In the genomic region with DNA sequence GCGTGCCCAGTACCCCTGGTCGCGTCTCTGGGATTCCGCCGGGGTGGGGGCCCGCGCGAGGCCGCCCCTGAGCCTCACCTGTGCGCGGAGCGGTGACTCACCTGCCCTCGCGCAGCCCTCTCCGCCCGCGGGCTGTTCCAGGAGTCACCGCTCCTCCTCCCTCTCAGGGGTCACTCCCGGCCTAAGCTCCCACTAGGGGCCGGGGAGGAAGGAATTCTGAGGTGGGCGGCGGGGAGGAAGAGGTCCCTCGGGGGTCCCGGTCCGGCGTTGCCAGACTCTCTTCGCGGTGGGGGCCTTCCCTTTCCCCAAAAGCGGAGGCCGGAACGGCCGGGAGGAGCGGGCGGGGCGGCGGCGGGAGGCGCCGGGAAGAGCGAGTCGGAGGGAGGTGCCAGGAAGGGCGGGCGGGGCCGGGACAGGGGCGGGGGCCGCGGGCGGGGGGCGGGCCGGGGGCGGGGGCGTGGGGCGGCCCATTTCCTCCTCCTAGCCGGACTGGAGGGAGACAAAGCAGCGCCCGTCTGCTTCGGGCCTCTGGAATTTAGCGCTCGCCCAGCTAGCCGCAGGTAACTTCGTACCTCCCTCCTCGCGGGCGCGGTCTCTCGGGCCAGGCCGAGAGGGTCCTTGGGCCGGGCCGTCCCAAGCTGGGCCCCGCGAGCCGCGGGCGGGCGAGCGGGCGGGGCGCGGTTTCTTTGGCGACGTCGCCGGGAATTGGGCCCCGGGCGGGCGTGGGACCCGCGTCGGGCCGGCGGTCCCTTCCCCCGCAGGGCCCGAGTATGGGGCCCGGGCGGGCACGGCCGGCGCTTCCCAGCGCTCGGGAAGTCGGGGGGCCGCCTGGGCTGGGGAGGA, we compare ENCODE assay signal across 1 cellular context.
TF ChIP-seq lines count a peak whose summit lies in the region.

A gene with protein sequence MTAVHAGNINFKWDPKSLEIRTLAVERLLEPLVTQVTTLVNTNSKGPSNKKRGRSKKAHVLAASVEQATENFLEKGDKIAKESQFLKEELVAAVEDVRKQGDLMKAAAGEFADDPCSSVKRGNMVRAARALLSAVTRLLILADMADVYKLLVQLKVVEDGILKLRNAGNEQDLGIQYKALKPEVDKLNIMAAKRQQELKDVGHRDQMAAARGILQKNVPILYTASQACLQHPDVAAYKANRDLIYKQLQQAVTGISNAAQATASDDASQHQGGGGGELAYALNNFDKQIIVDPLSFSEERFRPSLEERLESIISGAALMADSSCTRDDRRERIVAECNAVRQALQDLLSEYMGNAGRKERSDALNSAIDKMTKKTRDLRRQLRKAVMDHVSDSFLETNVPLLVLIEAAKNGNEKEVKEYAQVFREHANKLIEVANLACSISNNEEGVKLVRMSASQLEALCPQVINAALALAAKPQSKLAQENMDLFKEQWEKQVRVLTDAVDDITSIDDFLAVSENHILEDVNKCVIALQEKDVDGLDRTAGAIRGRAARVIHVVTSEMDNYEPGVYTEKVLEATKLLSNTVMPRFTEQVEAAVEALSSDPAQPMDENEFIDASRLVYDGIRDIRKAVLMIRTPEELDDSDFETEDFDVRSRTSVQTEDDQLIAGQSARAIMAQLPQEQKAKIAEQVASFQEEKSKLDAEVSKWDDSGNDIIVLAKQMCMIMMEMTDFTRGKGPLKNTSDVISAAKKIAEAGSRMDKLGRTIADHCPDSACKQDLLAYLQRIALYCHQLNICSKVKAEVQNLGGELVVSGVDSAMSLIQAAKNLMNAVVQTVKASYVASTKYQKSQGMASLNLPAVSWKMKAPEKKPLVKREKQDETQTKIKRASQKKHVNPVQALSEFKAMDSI (plus strand): TSS at position 475 of the 843 bp plus-strand sequence. CDS start 28,500 bp downstream, outside the sequence.

TF ChIP-seq in HepG2, 621 proteins besides CTCF, POLR2A, EP300 and RAD21 (continued from another document and continues in another):
- TF ChIP-seq ZBTB44 (CRISPR knock-in tag; IDR thresholded peaks at IDR 0.05) (no peak), CBX2 (IDR thresholded peaks at IDR 0.05; ENCODE audit: low read depth, low read length) (no peak), CBX2 (CRISPR knock-in tag; IDR thresholded peaks at IDR 0.05; ENCODE audit: low read depth) (no peak), ZNF790 (CRISPR knock-in tag; IDR thresholded peaks at IDR 0.05; ENCODE audit: borderline replicate concordance) (0 out of 2 replicates have a peak, but pooled peaks have one; percentile 22), ZGPAT (CRISPR knock-in tag; IDR thresholded peaks at IDR 0.05) (0 out of 2 replicates have a peak, but pooled peaks have one; percentile 18), DMAP1 (CRISPR knock-in tag; IDR thresholded peaks at IDR 0.05) (peak; percentile 62; the same call in 1 of the 2 replicates), HES4 (CRISPR knock-in tag; IDR thresholded peaks at IDR 0.05; ENCODE audit: borderline replicate concordance) (0 out of 2 replicates have a peak, but pooled peaks have one; percentile 20), DR1 (CRISPR knock-in tag; IDR thresholded peaks at IDR 0.05) (peak; percentile 30; the same call in 1 of the 2 replicates), LCORL (IDR thresholded peaks at IDR 0.05) (no peak), LCORL (CRISPR knock-in tag; IDR thresholded peaks at IDR 0.05) (peak; percentile 68), GATAD2A (CRISPR knock-in tag; IDR thresholded peaks at IDR 0.05) (0 out of 2 replicates have a peak, but pooled peaks have one; percentile 55), ZNF317 (CRISPR knock-in tag; IDR thresholded peaks at IDR 0.05) (peak; percentile 65; the same call in 1 of the 2 replicates), ZNF747 (CRISPR knock-in tag; IDR thresholded peaks at IDR 0.05; ENCODE audit: borderline replicate concordance) (0 out of 2 replicates have a peak, but pooled peaks have one; percentile 18), JUN (CRISPR knock-in tag; IDR thresholded peaks at IDR 0.05) (peak; percentile 62; the same call in 1 of the 2 replicates), MED8 (CRISPR knock-in tag; IDR thresholded peaks at IDR 0.05; ENCODE audit: insufficient replicate concordance) (peak; percentile 33), TBX3 (IDR thresholded peaks at IDR 0.05; ENCODE audit: borderline replicate concordance) (peak; percentile 80), SALL2 (CRISPR knock-in tag; IDR thresholded peaks at IDR 0.05) (0 out of 2 replicates have a peak, but pooled peaks have one; percentile 16), KDM5A (IDR thresholded peaks at IDR 0.05; ENCODE audit: borderline replicate concordance, low read length) (peak; percentile 99), ZNF770 (CRISPR knock-in tag; IDR thresholded peaks at IDR 0.05) (peak; percentile 4; the same call in 1 of the 2 replicates), CENPX (CRISPR knock-in tag; IDR thresholded peaks at IDR 0.05) (no peak), FOSL2 (CRISPR knock-in tag; IDR thresholded peaks at IDR 0.05) (peak; percentile 96)
- TF ChIP-seq, protein P1, sequence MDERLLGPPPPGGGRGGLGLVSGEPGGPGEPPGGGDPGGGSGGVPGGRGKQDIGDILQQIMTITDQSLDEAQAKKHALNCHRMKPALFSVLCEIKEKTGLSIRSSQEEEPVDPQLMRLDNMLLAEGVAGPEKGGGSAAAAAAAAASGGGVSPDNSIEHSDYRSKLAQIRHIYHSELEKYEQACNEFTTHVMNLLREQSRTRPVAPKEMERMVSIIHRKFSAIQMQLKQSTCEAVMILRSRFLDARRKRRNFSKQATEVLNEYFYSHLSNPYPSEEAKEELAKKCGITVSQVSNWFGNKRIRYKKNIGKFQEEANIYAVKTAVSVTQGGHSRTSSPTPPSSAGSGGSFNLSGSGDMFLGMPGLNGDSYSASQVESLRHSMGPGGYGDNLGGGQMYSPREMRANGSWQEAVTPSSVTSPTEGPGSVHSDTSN (CRISPR knock-in tag; IDR thresholded peaks at IDR 0.05), result no peak
- TF ChIP-seq, protein P2, sequence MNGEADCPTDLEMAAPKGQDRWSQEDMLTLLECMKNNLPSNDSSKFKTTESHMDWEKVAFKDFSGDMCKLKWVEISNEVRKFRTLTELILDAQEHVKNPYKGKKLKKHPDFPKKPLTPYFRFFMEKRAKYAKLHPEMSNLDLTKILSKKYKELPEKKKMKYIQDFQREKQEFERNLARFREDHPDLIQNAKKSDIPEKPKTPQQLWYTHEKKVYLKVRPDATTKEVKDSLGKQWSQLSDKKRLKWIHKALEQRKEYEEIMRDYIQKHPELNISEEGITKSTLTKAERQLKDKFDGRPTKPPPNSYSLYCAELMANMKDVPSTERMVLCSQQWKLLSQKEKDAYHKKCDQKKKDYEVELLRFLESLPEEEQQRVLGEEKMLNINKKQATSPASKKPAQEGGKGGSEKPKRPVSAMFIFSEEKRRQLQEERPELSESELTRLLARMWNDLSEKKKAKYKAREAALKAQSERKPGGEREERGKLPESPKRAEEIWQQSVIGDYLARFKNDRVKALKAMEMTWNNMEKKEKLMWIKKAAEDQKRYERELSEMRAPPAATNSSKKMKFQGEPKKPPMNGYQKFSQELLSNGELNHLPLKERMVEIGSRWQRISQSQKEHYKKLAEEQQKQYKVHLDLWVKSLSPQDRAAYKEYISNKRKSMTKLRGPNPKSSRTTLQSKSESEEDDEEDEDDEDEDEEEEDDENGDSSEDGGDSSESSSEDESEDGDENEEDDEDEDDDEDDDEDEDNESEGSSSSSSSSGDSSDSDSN (CRISPR knock-in tag; IDR thresholded peaks at IDR 0.05), result peak; percentile 31; the same call in 1 of the 2 replicates
- TF ChIP-seq, protein P3, sequence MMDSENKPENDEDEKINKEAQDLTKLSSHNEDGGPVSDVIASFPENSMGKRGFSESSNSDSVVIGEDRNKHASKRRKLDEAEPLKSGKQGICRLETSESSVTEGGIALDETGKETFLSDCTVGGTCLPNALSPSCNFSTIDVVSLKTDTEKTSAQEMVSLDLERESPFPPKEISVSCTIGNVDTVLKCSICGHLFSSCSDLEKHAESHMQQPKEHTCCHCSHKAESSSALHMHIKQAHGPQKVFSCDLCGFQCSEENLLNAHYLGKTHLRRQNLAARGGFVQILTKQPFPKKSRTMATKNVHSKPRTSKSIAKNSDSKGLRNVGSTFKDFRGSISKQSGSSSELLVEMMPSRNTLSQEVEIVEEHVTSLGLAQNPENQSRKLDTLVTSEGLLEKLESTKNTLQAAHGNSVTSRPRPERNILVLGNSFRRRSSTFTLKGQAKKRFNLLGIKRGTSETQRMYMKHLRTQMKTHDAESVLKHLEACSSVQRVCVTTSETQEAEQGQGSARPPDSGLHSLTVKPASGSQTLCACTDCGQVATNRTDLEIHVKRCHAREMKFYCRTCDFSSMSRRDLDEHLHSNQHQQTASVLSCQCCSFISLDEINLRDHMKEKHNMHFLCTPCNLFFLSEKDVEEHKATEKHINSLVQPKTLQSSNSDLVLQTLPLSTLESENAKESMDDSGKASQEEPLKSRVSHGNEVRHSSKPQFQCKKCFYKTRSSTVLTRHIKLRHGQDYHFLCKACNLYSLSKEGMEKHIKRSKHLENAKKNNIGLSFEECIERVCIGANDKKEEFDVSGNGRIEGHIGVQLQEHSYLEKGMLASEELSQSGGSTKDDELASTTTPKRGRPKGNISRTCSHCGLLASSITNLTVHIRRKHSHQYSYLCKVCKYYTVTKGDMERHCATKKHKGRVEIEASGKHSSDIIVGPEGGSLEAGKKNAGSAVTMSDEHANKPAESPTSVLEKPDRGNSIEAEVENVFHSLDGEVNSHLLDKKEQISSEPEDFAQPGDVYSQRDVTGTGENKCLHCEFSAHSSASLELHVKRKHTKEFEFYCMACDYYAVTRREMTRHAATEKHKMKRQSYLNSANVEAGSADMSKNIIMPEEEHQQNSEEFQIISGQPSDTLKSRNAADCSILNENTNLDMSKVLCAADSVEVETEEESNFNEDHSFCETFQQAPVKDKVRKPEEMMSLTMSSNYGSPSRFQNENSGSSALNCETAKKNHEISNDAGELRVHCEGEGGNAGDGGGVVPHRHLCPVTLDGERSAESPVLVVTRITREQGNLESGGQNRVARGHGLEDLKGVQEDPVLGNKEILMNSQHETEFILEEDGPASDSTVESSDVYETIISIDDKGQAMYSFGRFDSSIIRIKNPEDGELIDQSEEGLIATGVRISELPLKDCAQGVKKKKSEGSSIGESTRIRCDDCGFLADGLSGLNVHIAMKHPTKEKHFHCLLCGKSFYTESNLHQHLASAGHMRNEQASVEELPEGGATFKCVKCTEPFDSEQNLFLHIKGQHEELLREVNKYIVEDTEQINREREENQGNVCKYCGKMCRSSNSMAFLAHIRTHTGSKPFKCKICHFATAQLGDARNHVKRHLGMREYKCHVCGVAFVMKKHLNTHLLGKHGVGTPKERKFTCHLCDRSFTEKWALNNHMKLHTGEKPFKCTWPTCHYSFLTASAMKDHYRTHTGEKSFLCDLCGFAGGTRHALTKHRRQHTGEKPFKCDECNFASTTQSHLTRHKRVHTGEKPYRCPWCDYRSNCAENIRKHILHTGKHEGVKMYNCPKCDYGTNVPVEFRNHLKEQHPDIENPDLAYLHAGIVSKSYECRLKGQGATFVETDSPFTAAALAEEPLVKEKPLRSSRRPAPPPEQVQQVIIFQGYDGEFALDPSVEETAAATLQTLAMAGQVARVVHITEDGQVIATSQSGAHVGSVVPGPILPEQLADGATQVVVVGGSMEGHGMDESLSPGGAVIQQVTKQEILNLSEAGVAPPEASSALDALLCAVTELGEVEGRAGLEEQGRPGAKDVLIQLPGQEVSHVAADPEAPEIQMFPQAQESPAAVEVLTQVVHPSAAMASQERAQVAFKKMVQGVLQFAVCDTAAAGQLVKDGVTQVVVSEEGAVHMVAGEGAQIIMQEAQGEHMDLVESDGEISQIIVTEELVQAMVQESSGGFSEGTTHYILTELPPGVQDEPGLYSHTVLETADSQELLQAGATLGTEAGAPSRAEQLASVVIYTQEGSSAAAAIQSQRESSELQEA (CRISPR knock-in tag; IDR thresholded peaks at IDR 0.05; ENCODE audit: not compliant biosample characterization), result peak; percentile 34
- TF ChIP-seq, protein P4, sequence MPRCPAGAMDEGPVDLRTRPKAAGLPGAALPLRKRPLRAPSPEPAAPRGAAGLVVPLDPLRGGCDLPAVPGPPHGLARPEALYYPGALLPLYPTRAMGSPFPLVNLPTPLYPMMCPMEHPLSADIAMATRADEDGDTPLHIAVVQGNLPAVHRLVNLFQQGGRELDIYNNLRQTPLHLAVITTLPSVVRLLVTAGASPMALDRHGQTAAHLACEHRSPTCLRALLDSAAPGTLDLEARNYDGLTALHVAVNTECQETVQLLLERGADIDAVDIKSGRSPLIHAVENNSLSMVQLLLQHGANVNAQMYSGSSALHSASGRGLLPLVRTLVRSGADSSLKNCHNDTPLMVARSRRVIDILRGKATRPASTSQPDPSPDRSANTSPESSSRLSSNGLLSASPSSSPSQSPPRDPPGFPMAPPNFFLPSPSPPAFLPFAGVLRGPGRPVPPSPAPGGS (CRISPR knock-in tag; IDR thresholded peaks at IDR 0.05), result peak; percentile 31; the same call in 1 of the 2 replicates
- TF ChIP-seq, protein P5, sequence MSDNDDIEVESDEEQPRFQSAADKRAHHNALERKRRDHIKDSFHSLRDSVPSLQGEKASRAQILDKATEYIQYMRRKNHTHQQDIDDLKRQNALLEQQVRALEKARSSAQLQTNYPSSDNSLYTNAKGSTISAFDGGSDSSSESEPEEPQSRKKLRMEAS (IDR thresholded peaks at IDR 0.05), result 0 out of 2 replicates have a peak, but pooled peaks have one; percentile 43
